ENCODE assay signal across 8 cellular contexts in the genomic region with DNA sequence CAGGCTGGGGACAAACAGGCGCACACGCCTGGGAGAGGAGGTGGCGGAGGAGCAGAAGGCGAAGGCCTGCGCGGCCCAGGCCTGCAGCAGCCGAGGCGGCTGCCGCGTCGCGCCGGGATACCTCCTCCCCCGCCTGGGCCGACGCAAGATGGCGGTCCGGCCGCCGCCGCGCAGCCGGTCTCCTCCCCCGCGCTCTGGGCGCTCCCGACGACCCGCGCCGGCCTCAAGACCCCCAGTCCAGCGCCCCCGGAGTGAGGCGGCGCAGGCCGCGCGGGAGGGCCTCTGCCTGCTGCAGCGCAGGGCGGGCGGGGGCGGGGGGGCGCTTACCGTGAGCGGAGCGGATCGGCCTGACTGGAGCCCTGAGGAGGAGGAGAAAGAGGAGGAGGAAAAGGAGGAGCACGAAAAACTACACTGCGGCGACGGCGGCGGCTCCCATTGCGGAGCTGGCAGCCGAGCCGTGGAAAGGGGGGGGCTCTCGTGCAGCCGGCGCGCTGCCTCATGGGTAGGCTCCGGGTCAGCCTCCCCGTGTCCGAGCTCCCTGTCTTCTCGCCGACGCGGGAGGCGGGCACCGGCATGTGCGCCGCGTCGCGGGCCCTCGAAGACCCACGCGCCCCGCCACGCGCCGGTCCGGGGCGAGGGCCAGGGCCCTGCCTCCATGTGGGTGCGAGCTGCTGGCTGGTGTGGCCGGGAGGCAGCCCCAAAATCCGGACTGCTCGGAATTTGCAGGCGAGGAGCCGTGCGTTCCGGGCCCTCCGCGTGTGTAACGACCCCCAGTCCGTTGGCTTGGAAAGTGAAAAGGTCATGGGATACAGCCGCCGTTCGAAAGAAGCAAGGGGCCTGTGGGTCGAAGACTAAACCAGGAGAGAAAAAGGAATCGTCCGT. TPM values are rescaled to one million over a fixed set of nuclear protein-coding genes. Genes with fewer than 3 reads are reported as not detected.
DNase-seq lines count a peak whose midpoint lies in the region; ATAC-seq and TF ChIP-seq lines count a peak whose summit lies in the region.

Gene ZNF280D, minus strand, starts transcription at position 379 of the 882 bp plus-strand sequence. CDS start 26,400 bp downstream, outside the sequence.

- H3K36me3 ChIP-seq in esophagus (ENCODE audit: control insufficient read depth in 2 of 2, insufficient read depth in 2 of 2, low read length in 1 of 2), result no peaks in the 10 kb centered on the region

- H3K4me1 Mint-ChIP-seq in Calu3 (ENCODE audit: low read depth, unreplicated experiment), result peaks cover 9% of the 10 kb centered on the region
- H3K4me1 Mint-ChIP-seq in activated T-cell treated with anti-CD3 and anti-CD28 coated beads, Interleukin-2, amount 50 U/mL, for 24 hours (ENCODE audit: low read depth), result peaks cover 35% of the 10 kb centered on the region

- no peaks in the 10 kb centered on the region for H3K27me3 Mint-ChIP-seq in Calu3 (ENCODE audit: unreplicated experiment)
- H3K27me3 Mint-ChIP-seq in activated T-cell treated with anti-CD3 and anti-CD28 coated beads, Interleukin-2, amount 50 U/mL, for 24 hours, result no peaks in the 10 kb centered on the region

- peaks cover 0 to 3% of the 10 kb centered on the region in 2 donors for H3K4me1 ChIP-seq in esophagus (ENCODE audit: control insufficient read depth in 2 of 2, insufficient read depth in 2 of 2, low read length in 1 of 2)

- H3K9me3 ChIP-seq in esophagus (ENCODE audit: control insufficient read depth in 2 of 2, insufficient read depth in 1 of 2, low read depth in 1 of 2, low read length in 1 of 2), result no peaks in the 10 kb centered on the region

- TSS peak; percentile 86 for BruUV-seq in Calu3 (replicated peaks; lab: Mats Ljungman, UMichigan)

- H3K27me3 ChIP-seq in esophagus (ENCODE audit: control insufficient read depth in 1 of 2, insufficient read depth in 2 of 2, low read length in 2 of 2), result no peaks in the 10 kb centered on the region

- DNase-seq in Calu3, result peak; percentile 88
- DNase-seq in HuH-7.5 (ENCODE audit: low spot score), result peak; percentile 46
- DNase-seq in activated T-cell treated with anti-CD3 and anti-CD28 coated beads, Interleukin-2, amount 50 U/mL, for 24 hours, result peak; percentile 87
- peak; percentile 91 for DNase-seq in myocyte (ENCODE audit: low read depth)
- DNase-seq in stimulated activated CD8-positive, alpha-beta memory T cell treated with anti-CD3 and anti-CD28 coated beads, Interleukin-7, amount 100 ng/mL, for 48 hours (ENCODE audit: extremely low read depth in 1 of 2, low read depth in 1 of 2), result peak; percentile 64 to 65

- peak within 1 kb of the TSS; percentile 77 to 80 for H3K4me3 ChIP-seq in esophagus (ENCODE audit: low read depth in 1 of 2, low read length in 2 of 2)

- CTCF ChIA-PET in Calu3 (lab: Charles Lee), result interaction anchor here (0.5 to 1.4 kb wide), 2 partner anchors 26 to 668 kb away, joined by 3 to 4 read pairs; no protein-coding TSS in a partner anchor

- H3K4me3 Mint-ChIP-seq in Calu3 (ENCODE audit: low read depth, unreplicated experiment), result peak within 1 kb of the TSS; percentile 93
- peak within 1 kb of the TSS; percentile 91 for H3K4me3 Mint-ChIP-seq in activated T-cell treated with anti-CD3 and anti-CD28 coated beads, Interleukin-2, amount 50 U/mL, for 24 hours

- peaks cover 2% of the 10 kb centered on the region for H3K9me3 Mint-ChIP-seq in Calu3 (ENCODE audit: low read depth, unreplicated experiment)
- peaks cover 3% of the 10 kb centered on the region for H3K9me3 Mint-ChIP-seq in activated T-cell treated with anti-CD3 and anti-CD28 coated beads, Interleukin-2, amount 50 U/mL, for 24 hours

- ATAC-seq in GM21515 (IDR thresholded peaks at IDR 0.05; ENCODE audit: unreplicated experiment), result peak; percentile 71

- H3K27ac ChIP-seq in esophagus (ENCODE audit: low read depth in 2 of 2, low read length in 1 of 2), result peak within 1 kb of the TSS; percentile 90 to 94

- H3K27ac Mint-ChIP-seq in Calu3 (ENCODE audit: unreplicated experiment), result peak within 1 kb of the TSS; percentile 94
- H3K27ac Mint-ChIP-seq in activated T-cell treated with anti-CD3 and anti-CD28 coated beads, Interleukin-2, amount 50 U/mL, for 24 hours, result peak within 1 kb of the TSS; percentile 97

- WGBS in esophagus, 2 donors, result 10 to 16% methylated on average over 56 to 101 of the region's 101 CpGs

- peaks cover 26% of the 10 kb centered on the region for H3K36me3 Mint-ChIP-seq in Calu3 (ENCODE audit: insufficient read depth, unreplicated experiment)
- H3K36me3 Mint-ChIP-seq in activated T-cell treated with anti-CD3 and anti-CD28 coated beads, Interleukin-2, amount 50 U/mL, for 24 hours (ENCODE audit: low read depth), result peaks cover 37% of the 10 kb centered on the region

- intact Hi-C loops in Calu3 (cut with micrococcal nuclease; ENCODE audit: unreplicated experiment), result loop anchor here (5.0 to 10.0 kb wide), 3 partner anchors 59 to 239 kb away; no protein-coding TSS in a partner anchor

- no peak for TF ChIP-seq CTCF in Calu3 (IDR thresholded peaks at IDR 0.05; ENCODE audit: unreplicated experiment)

TF ChIP-seq in PFSK-1, 5 proteins besides CTCF, POLR2A, EP300 and RAD21:
- 0 out of 2 replicates have a peak, but pooled peaks have one; percentile 24 for TF ChIP-seq TAF1 (IDR thresholded peaks at IDR 0.05; ENCODE audit: borderline replicate concordance, insufficient read depth, low read length)
- peak; percentile 19 for TF ChIP-seq FOXP2 (optimal IDR thresholded peaks at IDR 0.05; ENCODE audit: borderline replicate concordance, extremely low read depth, extremely low read length, insufficient read depth)
- TF ChIP-seq, protein P1, sequence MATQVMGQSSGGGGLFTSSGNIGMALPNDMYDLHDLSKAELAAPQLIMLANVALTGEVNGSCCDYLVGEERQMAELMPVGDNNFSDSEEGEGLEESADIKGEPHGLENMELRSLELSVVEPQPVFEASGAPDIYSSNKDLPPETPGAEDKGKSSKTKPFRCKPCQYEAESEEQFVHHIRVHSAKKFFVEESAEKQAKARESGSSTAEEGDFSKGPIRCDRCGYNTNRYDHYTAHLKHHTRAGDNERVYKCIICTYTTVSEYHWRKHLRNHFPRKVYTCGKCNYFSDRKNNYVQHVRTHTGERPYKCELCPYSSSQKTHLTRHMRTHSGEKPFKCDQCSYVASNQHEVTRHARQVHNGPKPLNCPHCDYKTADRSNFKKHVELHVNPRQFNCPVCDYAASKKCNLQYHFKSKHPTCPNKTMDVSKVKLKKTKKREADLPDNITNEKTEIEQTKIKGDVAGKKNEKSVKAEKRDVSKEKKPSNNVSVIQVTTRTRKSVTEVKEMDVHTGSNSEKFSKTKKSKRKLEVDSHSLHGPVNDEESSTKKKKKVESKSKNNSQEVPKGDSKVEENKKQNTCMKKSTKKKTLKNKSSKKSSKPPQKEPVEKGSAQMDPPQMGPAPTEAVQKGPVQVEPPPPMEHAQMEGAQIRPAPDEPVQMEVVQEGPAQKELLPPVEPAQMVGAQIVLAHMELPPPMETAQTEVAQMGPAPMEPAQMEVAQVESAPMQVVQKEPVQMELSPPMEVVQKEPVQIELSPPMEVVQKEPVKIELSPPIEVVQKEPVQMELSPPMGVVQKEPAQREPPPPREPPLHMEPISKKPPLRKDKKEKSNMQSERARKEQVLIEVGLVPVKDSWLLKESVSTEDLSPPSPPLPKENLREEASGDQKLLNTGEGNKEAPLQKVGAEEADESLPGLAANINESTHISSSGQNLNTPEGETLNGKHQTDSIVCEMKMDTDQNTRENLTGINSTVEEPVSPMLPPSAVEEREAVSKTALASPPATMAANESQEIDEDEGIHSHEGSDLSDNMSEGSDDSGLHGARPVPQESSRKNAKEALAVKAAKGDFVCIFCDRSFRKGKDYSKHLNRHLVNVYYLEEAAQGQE (IDR thresholded peaks at IDR 0.05; ENCODE audit: insufficient read depth in 1 of 2, low read depth in 2 of 2, low read length in 2 of 2), result 0 out of 4 replicates have a peak, but pooled peaks of 1 of the 2 experiments have one; percentile 14
- TF ChIP-seq POLR2AphosphoS5 (IDR thresholded peaks at IDR 0.05; ENCODE audit: low read depth, low read length), result peak; percentile 37; the same call in 1 of the 2 replicates
- TF ChIP-seq SIN3A (IDR thresholded peaks at IDR 0.05; ENCODE audit: borderline replicate concordance, insufficient read depth, low read length), result no peak
TF ChIP-seq in PFSK-1: peak in this region for 4.

RNA-seq across cellular contexts. Expression of gene ZNF280D, which starts in this region (rescaled TPM):
- total RNA-seq in Calu3 (2022), result 36.0 and 40.3 TPM in 2 replicates
- 3.3 TPM for polyA plus RNA-seq in PFSK-1 (2012; ENCODE audit: insufficient read length, low read depth)
- 10 to 100 TPM in 1 of 2 donors, 1 to 10 TPM in 1; 7.1 to 13.2 TPM for polyA plus RNA-seq in esophagus
- 47.6 and 49.8 TPM in 2 replicates for total RNA-seq in myocyte
- 5.6 TPM for polyA plus RNA-seq in myocyte (2012)

Comparison
In these comparisons a context has a peak if more than half of its experiments do, and no peak if none do; other contexts are left out.
1. Peak in every context shown above with its lines: DNase-seq, ATAC-seq, H3K4me3 ChIP-seq and H3K27ac ChIP-seq.